ENCODE assay signal across 12 cellular contexts in genomic region chr9:70563010-70563409, GRCh38.
DNase-seq lines count a peak whose midpoint lies in the region; ATAC-seq and TF ChIP-seq lines count a peak whose summit lies in the region.
"Had no signal": no experiment of that assay in that cellular context is flagged by ENCODE, and none has a peak within 500 bp of the region (broad histone marks: within the 10 kb centered on the region; RNA-seq: fewer than 3 reads in every experiment).

No MANE protein-coding gene starts in this region.

- no peaks in the 10 kb centered on the region for H3K27me3 ChIP-seq in suprapubic skin
- no peaks in the 10 kb centered on the region for H3K27me3 ChIP-seq in aorta (ENCODE audit: control insufficient read depth in 1 of 2, insufficient read depth in 2 of 2, low read length in 1 of 2)
- H3K27me3 ChIP-seq: dorsolateral prefrontal cortex, right lobe of liver had no signal

- 95% methylated on average over 4 of the region's 4 CpGs for WGBS in suprapubic skin
- WGBS in aorta, 2 donors, result 96 to 98% methylated on average over 4 of the region's 4 CpGs

- H3K27me3 Mint-ChIP-seq in activated T-cell treated with anti-CD3 and anti-CD28 coated beads, Interleukin-2, amount 50 U/mL, for 24 hours, result no peaks in the 10 kb centered on the region
- peaks cover 2% of the 10 kb centered on the region for H3K27me3 Mint-ChIP-seq in activated T-helper 1 cell treated with anti-CD3 and anti-CD28 coated beads, Interleukin-12 subunit alpha, Interleukin-12 subunit beta, Interleukin-2, Interleukin-4 antibody, amounts not matched to agents 30 ng/mL and 10 ng/mL and 1 ng/mL, durations not matched to agents 14 hours and 24 hours and 36 hours (ENCODE audit: insufficient read depth)
- peaks cover 0 to 3% (median 0%) of the 10 kb centered on the region in 3 donors for H3K27me3 Mint-ChIP-seq in immature natural killer cell (ENCODE audit: low read depth in 3 of 3)

- ATAC-seq in aorta (ENCODE audit: low FRiP score) (no peak), HG02840 (IDR thresholded peaks at IDR 0.05; ENCODE audit: low FRiP score, unreplicated experiment) (no peak), HG03159 (IDR thresholded peaks at IDR 0.05; ENCODE audit: unreplicated experiment) (no peak)

- H3K36me3 ChIP-seq in suprapubic skin (no peaks in the 10 kb centered on the region), aorta (ENCODE audit: control insufficient read depth in 1 of 2, insufficient read depth in 2 of 2, low read length in 1 of 2) (no peaks in the 10 kb centered on the region)
- H3K36me3 ChIP-seq: right lobe of liver had no signal

- no peak for TF ChIP-seq POLR2A in suprapubic skin (IDR thresholded peaks at IDR 0.05)

- peak overlapping the region; percentile 97 for H3K27ac Mint-ChIP-seq in activated T-cell treated with anti-CD3 and anti-CD28 coated beads, Interleukin-2, amount 50 U/mL, for 24 hours
- peak overlapping the region; percentile 89 for H3K27ac Mint-ChIP-seq in activated T-helper 1 cell treated with anti-CD3 and anti-CD28 coated beads, Interleukin-12 subunit alpha, Interleukin-12 subunit beta, Interleukin-2, Interleukin-4 antibody, amounts not matched to agents 30 ng/mL and 10 ng/mL and 1 ng/mL, durations not matched to agents 14 hours and 24 hours and 36 hours
- H3K27ac Mint-ChIP-seq in immature natural killer cell, result peak overlapping the region; percentile 52 to 92 (median 72)

- no peak for TF ChIP-seq CTCF in suprapubic skin (IDR thresholded peaks at IDR 0.05)

- DNase-seq in activated T-cell treated with anti-CD3 and anti-CD28 coated beads, Interleukin-2, amount 50 U/mL, for 24 hours, result no peak
- DNase-seq in activated T-cell treated with anti-CD3 and anti-CD28 coated beads, Interleukin-2, amount 50 U/mL, for 48 hours, result no peak
- no peak for DNase-seq in activated T-helper 1 cell treated with anti-CD3 and anti-CD28 coated beads, Interleukin-12 subunit alpha, Interleukin-12 subunit beta, Interleukin-2, Interleukin-4 antibody, amounts not matched to agents 30 ng/mL and 10 ng/mL and 1 ng/mL, durations not matched to agents 14 hours and 24 hours and 36 hours (ENCODE audit: low spot score)
- DNase-seq in immature natural killer cell, result no peak
- DNase-seq in suprapubic skin (ENCODE audit: low spot score in 2 of 2), result no peak
- DNase-seq in aorta, result no peak
- DNase-seq: ACHN, dorsolateral prefrontal cortex, NCI-H2107, right lobe of liver had no signal

- H3K36me3 Mint-ChIP-seq in activated T-cell treated with anti-CD3 and anti-CD28 coated beads, Interleukin-2, amount 50 U/mL, for 24 hours (ENCODE audit: low read depth), result no peaks in the 10 kb centered on the region
- peaks cover 8% of the 10 kb centered on the region for H3K36me3 Mint-ChIP-seq in activated T-helper 1 cell treated with anti-CD3 and anti-CD28 coated beads, Interleukin-12 subunit alpha, Interleukin-12 subunit beta, Interleukin-2, Interleukin-4 antibody, amounts not matched to agents 30 ng/mL and 10 ng/mL and 1 ng/mL, durations not matched to agents 14 hours and 24 hours and 36 hours (ENCODE audit: low read depth)
- no peaks in the 10 kb centered on the region for H3K36me3 Mint-ChIP-seq in immature natural killer cell

- intact Hi-C loops in activated T-helper 1 cell treated with anti-CD3 and anti-CD28 coated beads, Interleukin-12 subunit alpha, Interleukin-12 subunit beta, Interleukin-2, Interleukin-4 antibody, amounts not matched to agents 30 ng/mL and 10 ng/mL and 1 ng/mL, durations not matched to agents 14 hours and 24 hours and 36 hours (cut with micrococcal nuclease), result loop anchor here (1.0 to 10.0 kb wide), 8 partner anchors 39 to 1908 kb away; no protein-coding TSS in a partner anchor
- intact Hi-C loops in aorta (cut with DNase I), result no loop called here

- no peak overlapping the region for H3K4me3 ChIP-seq in suprapubic skin
- no peak overlapping the region for H3K4me3 ChIP-seq in aorta (ENCODE audit: low read length in 2 of 2)
- H3K4me3 ChIP-seq: dorsolateral prefrontal cortex, right lobe of liver had no signal

- H3K4me3 Mint-ChIP-seq in activated T-cell treated with anti-CD3 and anti-CD28 coated beads, Interleukin-2, amount 50 U/mL, for 24 hours, result peak overlapping the region; percentile 60
- peak overlapping the region; percentile 15 for H3K4me3 Mint-ChIP-seq in activated T-helper 1 cell treated with anti-CD3 and anti-CD28 coated beads, Interleukin-12 subunit alpha, Interleukin-12 subunit beta, Interleukin-2, Interleukin-4 antibody, amounts not matched to agents 30 ng/mL and 10 ng/mL and 1 ng/mL, durations not matched to agents 14 hours and 24 hours and 36 hours
- peak overlapping the region in 4 of 5 donors; percentile 47 to 67 (median 64) for H3K4me3 Mint-ChIP-seq in immature natural killer cell

- no peaks in the 10 kb centered on the region for H3K9me3 Mint-ChIP-seq in activated T-cell treated with anti-CD3 and anti-CD28 coated beads, Interleukin-2, amount 50 U/mL, for 24 hours
- H3K9me3 Mint-ChIP-seq in activated T-helper 1 cell treated with anti-CD3 and anti-CD28 coated beads, Interleukin-12 subunit alpha, Interleukin-12 subunit beta, Interleukin-2, Interleukin-4 antibody, amounts not matched to agents 30 ng/mL and 10 ng/mL and 1 ng/mL, durations not matched to agents 14 hours and 24 hours and 36 hours, result peaks cover 13% of the 10 kb centered on the region
- H3K9me3 Mint-ChIP-seq in immature natural killer cell, result peaks cover 0 to 2% (median 0%) of the 10 kb centered on the region in 6 donors

- no peaks in the 10 kb centered on the region for H3K9me3 ChIP-seq in suprapubic skin
- no peaks in the 10 kb centered on the region for H3K9me3 ChIP-seq in aorta (ENCODE audit: control insufficient read depth, low read length)
- H3K9me3 ChIP-seq: right lobe of liver had no signal

- H3K4me1 ChIP-seq in suprapubic skin (peaks cover 5% of the 10 kb centered on the region), aorta (ENCODE audit: control insufficient read depth in 1 of 2, insufficient read depth in 2 of 2, low read length in 2 of 2) (peaks cover 0 to 1% of the 10 kb centered on the region in 2 donors)

- H3K27ac ChIP-seq in suprapubic skin, result peak overlapping the region; percentile 59
- no peak overlapping the region for H3K27ac ChIP-seq in aorta (ENCODE audit: low read depth in 1 of 2, low read length in 2 of 2)

- no peak for TF ChIP-seq EP300 in suprapubic skin (IDR thresholded peaks at IDR 0.05)

- peaks cover 52% of the 10 kb centered on the region for H3K4me1 Mint-ChIP-seq in activated T-cell treated with anti-CD3 and anti-CD28 coated beads, Interleukin-2, amount 50 U/mL, for 24 hours (ENCODE audit: low read depth)
- peaks cover 72% of the 10 kb centered on the region for H3K4me1 Mint-ChIP-seq in activated T-helper 1 cell treated with anti-CD3 and anti-CD28 coated beads, Interleukin-12 subunit alpha, Interleukin-12 subunit beta, Interleukin-2, Interleukin-4 antibody, amounts not matched to agents 30 ng/mL and 10 ng/mL and 1 ng/mL, durations not matched to agents 14 hours and 24 hours and 36 hours (ENCODE audit: low read depth)
- peaks cover 22 to 24% of the 10 kb centered on the region in 2 donors for H3K4me1 Mint-ChIP-seq in immature natural killer cell
